1 cellular context compared by ENCODE assay signal in the genomic region with DNA sequence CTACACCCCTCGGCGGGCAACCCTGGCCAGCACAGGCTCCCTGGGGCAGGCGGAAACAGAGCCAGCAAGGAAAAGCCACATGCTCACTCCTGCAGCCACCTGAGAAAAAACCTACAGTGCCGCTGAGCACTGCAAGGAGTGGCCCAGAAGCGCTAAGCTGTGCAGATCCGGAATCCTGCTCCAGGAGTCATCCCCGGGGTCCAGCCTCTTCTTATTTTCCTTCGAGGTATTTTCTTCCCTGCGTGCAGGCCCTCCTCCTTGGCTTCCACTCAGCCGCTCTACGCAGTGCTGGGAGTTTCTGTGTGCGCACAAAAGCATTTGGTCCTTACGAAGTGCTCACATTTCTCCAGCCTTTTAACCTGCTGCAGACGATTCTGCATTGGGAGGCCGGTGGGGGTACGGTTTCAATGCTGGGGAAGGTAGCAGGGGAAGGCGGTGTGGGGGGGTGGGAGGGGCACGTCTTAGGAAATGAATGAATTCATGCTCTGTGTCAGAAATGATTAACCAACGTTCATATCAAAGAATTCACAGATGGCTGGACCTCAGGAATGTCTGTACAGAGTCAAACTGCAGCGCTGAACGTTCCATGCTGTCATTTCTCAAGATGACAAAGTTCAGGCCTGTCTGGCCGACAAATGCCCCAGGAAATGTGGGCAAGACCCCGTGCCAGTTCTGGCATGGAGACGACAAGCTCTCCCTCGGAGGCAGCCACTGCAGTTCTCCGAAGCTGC.
TF ChIP-seq lines count a peak whose summit lies in the region.

No MANE protein-coding gene starts in this region.

TF ChIP-seq in HepG2, 621 proteins besides CTCF, POLR2A, EP300 and RAD21:
- TF ChIP-seq, protein P1, sequence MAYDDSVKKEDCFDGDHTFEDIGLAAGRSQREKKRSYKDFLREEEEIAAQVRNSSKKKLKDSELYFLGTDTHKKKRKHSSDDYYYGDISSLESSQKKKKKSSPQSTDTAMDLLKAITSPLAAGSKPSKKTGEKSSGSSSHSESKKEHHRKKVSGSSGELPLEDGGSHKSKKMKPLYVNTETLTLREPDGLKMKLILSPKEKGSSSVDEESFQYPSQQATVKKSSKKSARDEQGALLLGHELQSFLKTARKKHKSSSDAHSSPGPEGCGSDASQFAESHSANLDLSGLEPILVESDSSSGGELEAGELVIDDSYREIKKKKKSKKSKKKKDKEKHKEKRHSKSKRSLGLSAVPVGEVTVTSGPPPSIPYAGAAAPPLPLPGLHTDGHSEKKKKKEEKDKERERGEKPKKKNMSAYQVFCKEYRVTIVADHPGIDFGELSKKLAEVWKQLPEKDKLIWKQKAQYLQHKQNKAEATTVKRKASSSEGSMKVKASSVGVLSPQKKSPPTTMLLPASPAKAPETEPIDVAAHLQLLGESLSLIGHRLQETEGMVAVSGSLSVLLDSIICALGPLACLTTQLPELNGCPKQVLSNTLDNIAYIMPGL (CRISPR knock-in tag; IDR thresholded peaks at IDR 0.05; ENCODE audit: borderline replicate concordance in 1 of 2, low read depth in 1 of 2): no peak
- TF ChIP-seq EHMT2 (IDR thresholded peaks at IDR 0.05; ENCODE audit: borderline replicate concordance, low read depth, low read length) (no peak), NCOA5 (CRISPR knock-in tag; IDR thresholded peaks at IDR 0.05) (no peak), CBX2 (IDR thresholded peaks at IDR 0.05; ENCODE audit: low read depth, low read length) (no peak), CBX2 (CRISPR knock-in tag; IDR thresholded peaks at IDR 0.05; ENCODE audit: low read depth) (no peak), MAZ (IDR thresholded peaks at IDR 0.05; ENCODE audit: borderline replicate concordance, low read depth, low read length) (no peak), MAZ (CRISPR knock-in tag; IDR thresholded peaks at IDR 0.05; ENCODE audit: low read depth) (no peak), TOPORS (CRISPR knock-in tag; IDR thresholded peaks at IDR 0.05) (no peak), ARHGAP35 (CRISPR knock-in tag; IDR thresholded peaks at IDR 0.05; ENCODE audit: borderline replicate concordance) (no peak)
- TF ChIP-seq, protein P2, sequence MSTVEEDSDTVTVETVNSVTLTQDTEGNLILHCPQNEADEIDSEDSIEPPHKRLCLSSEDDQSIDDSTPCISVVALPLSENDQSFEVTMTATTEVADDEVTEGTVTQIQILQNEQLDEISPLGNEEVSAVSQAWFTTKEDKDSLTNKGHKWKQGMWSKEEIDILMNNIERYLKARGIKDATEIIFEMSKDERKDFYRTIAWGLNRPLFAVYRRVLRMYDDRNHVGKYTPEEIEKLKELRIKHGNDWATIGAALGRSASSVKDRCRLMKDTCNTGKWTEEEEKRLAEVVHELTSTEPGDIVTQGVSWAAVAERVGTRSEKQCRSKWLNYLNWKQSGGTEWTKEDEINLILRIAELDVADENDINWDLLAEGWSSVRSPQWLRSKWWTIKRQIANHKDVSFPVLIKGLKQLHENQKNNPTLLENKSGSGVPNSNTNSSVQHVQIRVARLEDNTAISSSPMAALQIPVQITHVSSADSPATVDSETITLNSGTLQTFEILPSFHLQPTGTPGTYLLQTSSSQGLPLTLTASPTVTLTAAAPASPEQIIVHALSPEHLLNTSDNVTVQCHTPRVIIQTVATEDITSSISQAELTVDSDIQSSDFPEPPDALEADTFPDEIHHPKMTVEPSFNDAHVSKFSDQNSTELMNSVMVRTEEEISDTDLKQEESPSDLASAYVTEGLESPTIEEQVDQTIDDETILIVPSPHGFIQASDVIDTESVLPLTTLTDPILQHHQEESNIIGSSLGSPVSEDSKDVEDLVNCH (CRISPR knock-in tag; IDR thresholded peaks at IDR 0.05): no peak
